Comparison of ENCODE assay signal across 31 cellular contexts in the genomic region with DNA sequence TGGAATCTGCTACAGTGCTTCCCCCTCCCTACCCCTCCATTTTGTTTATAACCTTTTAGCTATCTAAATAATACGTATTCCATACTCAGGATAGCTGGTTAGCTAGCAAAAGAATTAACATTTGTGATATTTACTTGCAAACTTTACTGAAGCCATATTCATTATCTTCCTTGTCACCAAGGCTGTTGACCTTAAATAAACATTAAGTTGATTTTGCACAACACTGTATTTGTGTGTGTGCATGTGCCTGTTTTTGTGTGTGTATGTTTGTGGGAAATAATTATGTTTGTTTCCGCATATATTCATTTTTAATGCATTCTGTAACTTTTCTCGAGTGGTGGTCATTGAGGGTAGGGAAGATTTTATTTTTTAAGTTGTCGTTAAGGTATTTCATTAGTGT. TPM values are rescaled to one million over a fixed set of nuclear protein-coding genes. Genes with fewer than 3 reads are reported as not detected.
"Had no signal": no experiment of that assay in that cellular context is flagged by ENCODE, and none has a peak within 500 bp of the region (broad histone marks: within the 10 kb centered on the region; RNA-seq: fewer than 3 reads in every experiment).

No MANE protein-coding gene starts in this region.

- H3K27ac ChIP-seq: ascending aorta, breast epithelium, coronary artery, dorsolateral prefrontal cortex, heart left ventricle, WERI-Rb-1 had no signal

- H3K27me3 ChIP-seq: ascending aorta, breast epithelium, cardiac muscle cell, dorsolateral prefrontal cortex, heart left ventricle had no signal

- DNase-seq: activated B cell treated with CpG ODN at 0.5 μM for 24 hours; activated CD4-positive, alpha-beta memory T cell treated with anti-CD3 and anti-CD28 coated beads, Interleukin-2, amount 10 ng/mL, durations not matched to agents 7 days and 5 days; activated CD4-positive, alpha-beta T cell treated with anti-CD3 and anti-CD28 coated beads for 48 hours; activated CD4-positive, alpha-beta T cell treated with anti-CD3 and anti-CD28 coated beads, Interleukin-2, amount 50 U/mL, for 4 hours; activated CD8-positive, alpha-beta memory T cell treated with anti-CD3 and anti-CD28 coated beads, Interleukin-2, amount 50 U/mL, for 48 hours; activated gamma-delta T cell; activated naive CD4-positive, alpha-beta T cell; activated naive CD4-positive, alpha-beta T cell treated with anti-CD3 and anti-CD28 coated beads, Interleukin-2, amount 10 ng/mL, durations not matched to agents 7 days and 5 days; activated naive CD8-positive, alpha-beta T cell treated with anti-CD3 and anti-CD28 coated beads, Interleukin-2, amount 10 ng/mL, durations not matched to agents 7 days and 5 days; activated T-cell treated with anti-CD3 and anti-CD28 coated beads for 4 hours; activated T-cell treated with anti-CD3 and anti-CD28 coated beads, Interleukin-2, amount 50 U/mL, for 24 hours; activated T-cell treated with anti-CD3 and anti-CD28 coated beads, Interleukin-2, amount 50 U/mL, for 72 hours; central memory CD4-positive, alpha-beta T cell; cerebellar nuclear complex; dorsolateral prefrontal cortex; effector memory CD4-positive, alpha-beta T cell; endodermal cell; foreskin fibroblast; glutamatergic neuron; heart left ventricle; T-helper 1 cell; T-helper 17 cell; T1000; WERI-Rb-1 had no signal

- H3K4me3 ChIP-seq: ascending aorta, breast epithelium, cardiac muscle cell, coronary artery, dorsolateral prefrontal cortex, heart left ventricle had no signal

- H3K4me1 ChIP-seq: ascending aorta, breast epithelium, heart left ventricle had no signal

- H3K36me3 ChIP-seq: breast epithelium had no signal

- ATAC-seq: activated CD4-positive, CD25-positive, alpha-beta regulatory T cell treated with anti-CD3 and anti-CD28 coated beads, Interleukin-2, amount 50 U/mL, for 24 hours; activated naive CD4-positive, alpha-beta T cell treated with anti-CD3 and anti-CD28 coated beads, Interleukin-2, amount 50 U/mL, for 72 hours; activated T-cell treated with anti-CD3 and anti-CD28 coated beads, Interleukin-2, amount 50 U/mL, for 72 hours; esophagus mucosa; heart left ventricle; T-helper 17 cell had no signal

- H3K9me3 ChIP-seq: ascending aorta, breast epithelium had no signal

RNA-seq across cellular contexts. Expression of a gene that starts 15.9 kb away (rescaled TPM):
- total RNA-seq: ascending aorta had no signal
